10 cellular contexts compared by ENCODE assay signal in genomic region chr2:235496239-235496621, GRCh38. TPM values are rescaled to one million over a fixed set of nuclear protein-coding genes. Genes with fewer than 3 reads are reported as not detected.
DNase-seq lines count a peak whose midpoint lies in the region; ATAC-seq and TF ChIP-seq lines count a peak whose summit lies in the region.
"Had no signal": no experiment of that assay in that cellular context is flagged by ENCODE, and none has a peak within 500 bp of the region (broad histone marks: within the 10 kb centered on the region; RNA-seq: fewer than 3 reads in every experiment).

No MANE protein-coding gene starts in this region.

- peak overlapping the region; percentile 73 for H3K4me3 Mint-ChIP-seq in WTC11
- H3K4me3 Mint-ChIP-seq in activated CD8-positive, alpha-beta T cell treated with anti-CD3 and anti-CD28 coated beads, Interleukin-2, amount 10 ng/mL, durations not matched to agents 7 days and 5 days: no peak overlapping the region

- H3K27me3 ChIP-seq in ACC112 (ENCODE audit: insufficient read depth, low read length): no peaks in the 10 kb centered on the region

- peaks cover 4% of the 10 kb centered on the region; the same call in 1 of the 2 replicates for H3K9me3 Mint-ChIP-seq in WTC11
- no peaks in the 10 kb centered on the region for H3K9me3 Mint-ChIP-seq in activated CD8-positive, alpha-beta T cell treated with anti-CD3 and anti-CD28 coated beads, Interleukin-2, amount 10 ng/mL, durations not matched to agents 7 days and 5 days (ENCODE audit: insufficient read depth)

- peaks cover 65% of the 10 kb centered on the region for H3K79me2 ChIP-seq in ACC112 (ENCODE audit: control insufficient read depth, insufficient read depth, low read length, unreplicated experiment)

- POLR2A ChIA-PET in WTC11 (lab: Charles Lee): no interaction called here
- POLR2A ChIA-PET in activated CD8-positive, alpha-beta T cell treated with anti-CD3 and anti-CD28 coated beads, Interleukin-2, amount 10 ng/mL, durations not matched to agents 7 days and 5 days (lab: Charles Lee): no interaction called here

- ATAC-seq in WTC11: no peak
- no peak for ATAC-seq in activated CD8-positive, alpha-beta T cell treated with anti-CD3 and anti-CD28 coated beads, Interleukin-2, amount 10 ng/mL, durations not matched to agents 7 days and 5 days
- no peak for ATAC-seq in HG03045 (IDR thresholded peaks at IDR 0.05; ENCODE audit: unreplicated experiment)

- peaks cover 24% of the 10 kb centered on the region for H3K4me1 ChIP-seq in ACC112 (ENCODE audit: control insufficient read depth, insufficient read depth, low read length, unreplicated experiment)

- H3K27ac ChIP-seq in ACC112 (ENCODE audit: low read depth, low read length): no peak overlapping the region

- peaks cover 29% of the 10 kb centered on the region for H3K27me3 Mint-ChIP-seq in WTC11 (ENCODE audit: low read depth)
- H3K27me3 Mint-ChIP-seq in activated CD8-positive, alpha-beta T cell treated with anti-CD3 and anti-CD28 coated beads, Interleukin-2, amount 10 ng/mL, durations not matched to agents 7 days and 5 days (ENCODE audit: low read depth): peaks cover 49% of the 10 kb centered on the region

- H3K27ac Mint-ChIP-seq in WTC11: no peak overlapping the region
- H3K27ac Mint-ChIP-seq in activated CD8-positive, alpha-beta T cell treated with anti-CD3 and anti-CD28 coated beads, Interleukin-2, amount 10 ng/mL, durations not matched to agents 7 days and 5 days: no peak overlapping the region

- DNase-seq in HS-5 (ENCODE audit: low read depth) (peak; percentile 57), WTC11 (ENCODE audit: low spot score) (no peak), medulla oblongata (ENCODE audit: extremely low spot score) (peak; percentile 29)
- no peak for DNase-seq in activated CD8-positive, alpha-beta T cell treated with anti-CD3 and anti-CD28 coated beads, Interleukin-2, amount 10 ng/mL, durations not matched to agents 7 days and 5 days
- no peak for DNase-seq in stimulated activated CD4-positive, alpha-beta T cell treated with anti-CD3 and anti-CD28 coated beads, Interleukin-4, amount 100 ng/mL, for 1 hour
- DNase-seq in stimulated activated CD4-positive, alpha-beta T cell treated with anti-CD3 and anti-CD28 coated beads, Interleukin-12 subunit alpha, Interleukin-12 subunit beta, amount 100 ng/mL, for 4 hours: no peak
- DNase-seq: activated CD8-positive, alpha-beta memory T cell treated with anti-CD3 and anti-CD28 coated beads, Interleukin-2, amount 50 U/mL, for 4 hours; effector CD8-positive, alpha-beta T cell had no signal

- no peak overlapping the region for H2AFZ ChIP-seq in ACC112 (ENCODE audit: low read length, unreplicated experiment)

- peaks cover 66% of the 10 kb centered on the region for H3K4me1 Mint-ChIP-seq in WTC11
- H3K4me1 Mint-ChIP-seq in activated CD8-positive, alpha-beta T cell treated with anti-CD3 and anti-CD28 coated beads, Interleukin-2, amount 10 ng/mL, durations not matched to agents 7 days and 5 days (ENCODE audit: low read depth): peaks cover 8% of the 10 kb centered on the region

- H3K4me3 ChIP-seq in ACC112 (ENCODE audit: low read depth, low read length): peak overlapping the region; percentile 99

- TF ChIP-seq CTCF in WTC11 (IDR thresholded peaks at IDR 0.05): no peak

- CTCF ChIA-PET in WTC11 (lab: Charles Lee): interaction anchor here (1.2 to 4.1 kb wide), 3 partner anchors 26 to 250 kb away, joined by 3 to 17 read pairs (median 3); no protein-coding TSS in a partner anchor
- CTCF ChIA-PET in activated CD8-positive, alpha-beta T cell treated with anti-CD3 and anti-CD28 coated beads, Interleukin-2, amount 10 ng/mL, durations not matched to agents 7 days and 5 days (lab: Charles Lee): no interaction called here

- H3K36me3 Mint-ChIP-seq in WTC11: no peaks in the 10 kb centered on the region
- H3K36me3 Mint-ChIP-seq in activated CD8-positive, alpha-beta T cell treated with anti-CD3 and anti-CD28 coated beads, Interleukin-2, amount 10 ng/mL, durations not matched to agents 7 days and 5 days (ENCODE audit: low read depth): no peaks in the 10 kb centered on the region

- no peaks in the 10 kb centered on the region for H3K36me3 ChIP-seq in ACC112 (ENCODE audit: insufficient read depth, low read length)

TF ChIP-seq in WTC11, 78 proteins besides CTCF, POLR2A, EP300 and RAD21:
- TF ChIP-seq GABPB1 (CRISPR knock-in tag; IDR thresholded peaks at IDR 0.05): peak; percentile 92
- no peak for TF ChIP-seq SOX15 (CRISPR knock-in tag; IDR thresholded peaks at IDR 0.05)

RNA-seq across cellular contexts. Expression of gene AGAP1, which starts 2.4 kb away (rescaled TPM):
- total RNA-seq in WTC11 (2021): 46.2 to 49.3 TPM (median 49.1 TPM) in 3 replicates
- 1 to 10 TPM in 1 of 2 experiments, under 1 TPM in 1; 0.82 to 1.3 TPM for total RNA-seq in activated CD8-positive, alpha-beta T cell treated with anti-CD3 and anti-CD28 coated beads, Interleukin-2, amount 10 ng/mL, durations not matched to agents 7 days and 5 days

Comparison
In these comparisons a context has a peak if more than half of its experiments do, and no peak if none do; other contexts are left out.
1. DNase-seq: peak in HS-5 (single experiment) and medulla oblongata (single experiment); none in WTC11 (single experiment), activated CD8-positive, alpha-beta T cell treated with anti-CD3 and anti-CD28 coated beads, Interleukin-2, amount 10 ng/mL, durations not matched to agents 7 days and 5 days (single experiment), stimulated activated CD4-positive, alpha-beta T cell treated with anti-CD3 and anti-CD28 coated beads, Interleukin-4, amount 100 ng/mL, for 1 hour (single experiment) and stimulated activated CD4-positive, alpha-beta T cell treated with anti-CD3 and anti-CD28 coated beads, Interleukin-12 subunit alpha, Interleukin-12 subunit beta, amount 100 ng/mL, for 4 hours (single experiment).
2. RNA of gene AGAP1, which starts 2.4 kb away (total RNA-seq): 46.2 to 49.3 TPM in WTC11; 0.82 to 1.3 TPM in activated CD8-positive, alpha-beta T cell treated with anti-CD3 and anti-CD28 coated beads, Interleukin-2, amount 10 ng/mL, durations not matched to agents 7 days and 5 days; every median in the first group is over 10 times any median in the second.